21 cellular contexts compared by ENCODE assay signal in genomic region chr1:202275061-202275770, GRCh38.
DNase-seq lines count a peak whose midpoint lies in the region; ATAC-seq and TF ChIP-seq lines count a peak whose summit lies in the region.
"Had no signal": no experiment of that assay in that cellular context is flagged by ENCODE, and none has a peak within 500 bp of the region (broad histone marks: within the 10 kb centered on the region; RNA-seq: fewer than 3 reads in every experiment).

No MANE protein-coding gene starts in this region.

- peaks cover 3% of the 10 kb centered on the region for H3K4me1 Mint-ChIP-seq in activated CD8-positive, alpha-beta memory T cell treated with anti-CD3 and anti-CD28 coated beads, Interleukin-2, amount 10 ng/mL, durations not matched to agents 7 days and 5 days

- H3K27me3 ChIP-seq in mammary epithelial cell (ENCODE audit: insufficient read depth, low read length): peaks cover 3% of the 10 kb centered on the region
- H3K27me3 ChIP-seq: BLaER1, SJSA1 had no signal

- 100% methylated on average over 3 of the region's 3 CpGs for WGBS in mammary epithelial cell (ENCODE audit: low coverage, missing lambda C conversion rate)

- DNase-seq in DMS 273 (lab: John Stamatoyannopoulos, UW; ENCODE audit: unreplicated experiment): peak; percentile 60
- DNase-seq in NCI-H524 (lab: John Stamatoyannopoulos, UW): peak; percentile 13 to 77
- DNase-seq in activated CD8-positive, alpha-beta memory T cell treated with anti-CD3 and anti-CD28 coated beads, Interleukin-2, amount 10 ng/mL, durations not matched to agents 7 days and 5 days: peak; percentile 29
- DNase-seq in posterior vena cava (ENCODE audit: low spot score): peak; percentile 20
- DNase-seq in CD1c-positive myeloid dendritic cell (ENCODE audit: extremely low spot score): no peak
- DNase-seq in NCI-H748 treated with DMSO at 0.1 percent for 48 hours (lab: John Stamatoyannopoulos, UW): no peak
- DNase-seq in mammary epithelial cell: no peak
- DNase-seq: DMS79, GDM1, GOT3, HFFc6, NCI-H1092 treated with DMSO at 0.1 percent for 48 hours, NCI-H1436 treated with DMSO at 0.1 percent for 48 hours, NCI-H187 treated with DMSO at 0.1 percent for 48 hours had no signal

- H2AFZ ChIP-seq in mammary epithelial cell (ENCODE audit: low read depth, low read length): no peak overlapping the region

- no TSS peak for BruUV-seq in mammary epithelial cell (replicated peaks; lab: Mats Ljungman, UMichigan)

- H4K20me1 ChIP-seq in mammary epithelial cell (ENCODE audit: insufficient read depth, low read length): no peaks in the 10 kb centered on the region
- H4K20me1 ChIP-seq: BLaER1 had no signal

- no peak overlapping the region for H3K27ac Mint-ChIP-seq in activated CD8-positive, alpha-beta memory T cell treated with anti-CD3 and anti-CD28 coated beads, Interleukin-2, amount 10 ng/mL, durations not matched to agents 7 days and 5 days
- H3K27ac Mint-ChIP-seq: CD4-positive, alpha-beta T cell; HFFc6 had no signal

- CTCF ChIA-PET in activated CD8-positive, alpha-beta memory T cell treated with anti-CD3 and anti-CD28 coated beads, Interleukin-2, amount 10 ng/mL, durations not matched to agents 7 days and 5 days (lab: Charles Lee): interaction anchor here (0.6 to 10.5 kb wide), 9 partner anchors 15 to 444 kb away, joined by 3 to 112 read pairs (median 9); partner anchors contain the start of gene LGR6
- CTCF ChIA-PET in mammary epithelial cell (lab: Charles Lee; ENCODE audit: low non-redundant PET): interaction anchor here (1.3 kb wide), 1 partner anchor 8 kb away, joined by 3 read pairs; no protein-coding TSS in a partner anchor

- H3K79me2 ChIP-seq in mammary epithelial cell (ENCODE audit: insufficient read depth, low read length): no peaks in the 10 kb centered on the region

- H3K9ac ChIP-seq in mammary epithelial cell (ENCODE audit: insufficient read depth, low read length): no peak overlapping the region
- H3K9ac ChIP-seq: BLaER1 had no signal

- no peak overlapping the region for H3K4me2 ChIP-seq in mammary epithelial cell (ENCODE audit: insufficient read depth, low read depth, low read length)

- H3K9me3 Mint-ChIP-seq in activated CD8-positive, alpha-beta memory T cell treated with anti-CD3 and anti-CD28 coated beads, Interleukin-2, amount 10 ng/mL, durations not matched to agents 7 days and 5 days (ENCODE audit: low read depth): no peaks in the 10 kb centered on the region
- H3K9me3 Mint-ChIP-seq: CD4-positive, alpha-beta T cell; HFFc6 had no signal

- no peak for ATAC-seq in activated CD8-positive, alpha-beta memory T cell treated with anti-CD3 and anti-CD28 coated beads, Interleukin-2, amount 10 ng/mL, durations not matched to agents 7 days and 5 days
- ATAC-seq: Right ventricle myocardium inferior had no signal

- no peak overlapping the region for H3K4me3 ChIP-seq in mammary epithelial cell (replicated peaks in 1 of 3; ENCODE audit: insufficient read depth in 1 of 3, low read depth in 2 of 3, low read length in 3 of 3)
- H3K4me3 ChIP-seq: BLaER1, GM12878, HAP-1, K562, SJSA1 had no signal

- no peak for TF ChIP-seq CTCF in mammary epithelial cell (conservative IDR thresholded peaks at IDR 0.05 in 1 of 2, IDR thresholded peaks at IDR 0.05 in 1 of 2; ENCODE audit: extremely low read depth in 1 of 2, insufficient read depth in 1 of 2, low read depth in 1 of 2, low read length in 2 of 2)

- H3K9me3 ChIP-seq in mammary epithelial cell (replicated peaks; ENCODE audit: insufficient read depth, low read length): no peaks in the 10 kb centered on the region
- H3K9me3 ChIP-seq: BLaER1, HAP-1, SJSA1 had no signal

- dilution Hi-C loops in mammary epithelial cell (cut with HindIII; ENCODE audit: low sequenced_read_pairs): loop anchor here (5.0 to 10.0 kb wide), 2 partner anchors 42 to 60 kb away; no protein-coding TSS in a partner anchor

- no peaks in the 10 kb centered on the region for H3K4me1 ChIP-seq in mammary epithelial cell (ENCODE audit: insufficient read depth, low read length)
- H3K4me1 ChIP-seq: HAP-1 had no signal

- no peak overlapping the region for H3K27ac ChIP-seq in mammary epithelial cell (ENCODE audit: insufficient read depth, low read depth, low read length)
- H3K27ac ChIP-seq: BLaER1, SJSA1 had no signal

- no peak overlapping the region for H3K4me3 Mint-ChIP-seq in activated CD8-positive, alpha-beta memory T cell treated with anti-CD3 and anti-CD28 coated beads, Interleukin-2, amount 10 ng/mL, durations not matched to agents 7 days and 5 days
- H3K4me3 Mint-ChIP-seq: CD4-positive, alpha-beta T cell; HFFc6 had no signal

- no peaks in the 10 kb centered on the region for H3K36me3 ChIP-seq in mammary epithelial cell (ENCODE audit: insufficient read depth, low read length)
- H3K36me3 ChIP-seq: HAP-1, SJSA1 had no signal

- in situ Hi-C loops in mammary epithelial cell (cut with MboI; ENCODE audit: low sequenced_read_pairs in 2 of 2): no loop called here

- no peaks in the 10 kb centered on the region for H3K36me3 Mint-ChIP-seq in activated CD8-positive, alpha-beta memory T cell treated with anti-CD3 and anti-CD28 coated beads, Interleukin-2, amount 10 ng/mL, durations not matched to agents 7 days and 5 days

- intact Hi-C loops in posterior vena cava (cut with DNase I): no loop called here
- intact Hi-C loops in mammary epithelial cell (cut with micrococcal nuclease): loop anchor here (2.0 kb wide), 1 partner anchor 82 kb away; the partner anchor contains the start of gene LGR6

- peaks cover 17% of the 10 kb centered on the region for H3K27me3 Mint-ChIP-seq in activated CD8-positive, alpha-beta memory T cell treated with anti-CD3 and anti-CD28 coated beads, Interleukin-2, amount 10 ng/mL, durations not matched to agents 7 days and 5 days

Comparison
In these comparisons a context has a peak if more than half of its experiments do, and no peak if none do; other contexts are left out.
1. DNase-seq: peak in DMS 273 (single experiment), NCI-H524 (2 of 2), activated CD8-positive, alpha-beta memory T cell treated with anti-CD3 and anti-CD28 coated beads, Interleukin-2, amount 10 ng/mL, durations not matched to agents 7 days and 5 days (single experiment) and posterior vena cava (single experiment); none in CD1c-positive myeloid dendritic cell (single experiment), NCI-H748 treated with DMSO at 0.1 percent for 48 hours (single experiment) and mammary epithelial cell (single experiment).